Comparison of ENCODE assay signal across 8 cellular contexts in genomic region chr10:102643346-102644065, GRCh38. TPM values are rescaled to one million over a fixed set of nuclear protein-coding genes. Genes with fewer than 3 reads are reported as not detected.
A peak's percentile ranks its signal among the peaks of the same experiment; 100 is the strongest.
DNase-seq lines count a peak whose midpoint lies in the region; ATAC-seq and TF ChIP-seq lines count a peak whose summit lies in the region.

No MANE protein-coding gene starts in this region.

- POLR2A ChIA-PET in activated CD4-positive, alpha-beta T cell treated with anti-CD3 and anti-CD28 coated beads, Interleukin-2, amount 10 ng/mL, durations not matched to agents 7 days and 5 days (lab: Charles Lee), result no interaction called here

- peak; percentile 49 for TF ChIP-seq POLR2A in GM15510 (IDR thresholded peaks at IDR 0.05; ENCODE audit: borderline replicate concordance, extremely low read depth, insufficient read length)

- peaks cover 21% of the 10 kb centered on the region for H3K36me3 Mint-ChIP-seq in activated CD4-positive, alpha-beta T cell treated with anti-CD3 and anti-CD28 coated beads, Interleukin-2, amount 10 ng/mL, durations not matched to agents 7 days and 5 days (ENCODE audit: low read depth)
- H3K36me3 Mint-ChIP-seq in effector memory CD8-positive, alpha-beta T cell (ENCODE audit: insufficient read depth), result peaks cover 38% of the 10 kb centered on the region
- H3K36me3 Mint-ChIP-seq in stimulated activated memory B cell treated with anti-CD40 and anti-IgM and Interleukin-4, amounts not matched to agents 10 μg/mL and 1 μg/mL and 100 μg/mL, for 72 hours, result peaks cover 24% of the 10 kb centered on the region

- DNase-seq in ACHN, result peak; percentile 75
- peak; percentile 72 for DNase-seq in NCI-H2227 (lab: John Stamatoyannopoulos, UW; ENCODE audit: unreplicated experiment)
- peak; percentile 34 for DNase-seq in activated CD4-positive, alpha-beta T cell treated with anti-CD3 and anti-CD28 coated beads, Interleukin-2, amount 10 ng/mL, durations not matched to agents 7 days and 5 days
- DNase-seq in effector memory CD8-positive, alpha-beta T cell, result peak in 2 of 3 experiments; percentile 15
- peak; percentile 79 to 84 for DNase-seq in lung microvascular endothelial cell (ENCODE audit: low read depth in 2 of 2)

- no peak for ATAC-seq in effector memory CD8-positive, alpha-beta T cell (replicated peaks)
- peak; percentile 0 for ATAC-seq in stimulated activated memory B cell treated with anti-CD40 and anti-IgM and Interleukin-4, amounts not matched to agents 10 μg/mL and 1 μg/mL and 100 μg/mL, for 72 hours
- ATAC-seq in HG03039 (IDR thresholded peaks at IDR 0.05; ENCODE audit: unreplicated experiment), result no peak

- H3K9me3 Mint-ChIP-seq in activated CD4-positive, alpha-beta T cell treated with anti-CD3 and anti-CD28 coated beads, Interleukin-2, amount 10 ng/mL, durations not matched to agents 7 days and 5 days, result no peaks in the 10 kb centered on the region
- H3K9me3 Mint-ChIP-seq in effector memory CD8-positive, alpha-beta T cell, result no peaks in the 10 kb centered on the region
- H3K9me3 Mint-ChIP-seq in stimulated activated memory B cell treated with anti-CD40 and anti-IgM and Interleukin-4, amounts not matched to agents 10 μg/mL and 1 μg/mL and 100 μg/mL, for 72 hours, result peaks cover 3% of the 10 kb centered on the region

- peak overlapping the region; percentile 85 for H3K4me3 Mint-ChIP-seq in activated CD4-positive, alpha-beta T cell treated with anti-CD3 and anti-CD28 coated beads, Interleukin-2, amount 10 ng/mL, durations not matched to agents 7 days and 5 days
- peak overlapping the region; percentile 87 to 96 for H3K4me3 Mint-ChIP-seq in effector memory CD8-positive, alpha-beta T cell
- peak overlapping the region; percentile 85 for H3K4me3 Mint-ChIP-seq in stimulated activated memory B cell treated with anti-CD40 and anti-IgM and Interleukin-4, amounts not matched to agents 10 μg/mL and 1 μg/mL and 100 μg/mL, for 72 hours

- no peaks in the 10 kb centered on the region for H3K27me3 Mint-ChIP-seq in activated CD4-positive, alpha-beta T cell treated with anti-CD3 and anti-CD28 coated beads, Interleukin-2, amount 10 ng/mL, durations not matched to agents 7 days and 5 days
- H3K27me3 Mint-ChIP-seq in effector memory CD8-positive, alpha-beta T cell, result no peaks in the 10 kb centered on the region
- H3K27me3 Mint-ChIP-seq in stimulated activated memory B cell treated with anti-CD40 and anti-IgM and Interleukin-4, amounts not matched to agents 10 μg/mL and 1 μg/mL and 100 μg/mL, for 72 hours, result no peaks in the 10 kb centered on the region

- in situ Hi-C loops in ACHN (cut with HindIII; ENCODE audit: low pct_ligation_motif_present, low pct_unique_long_range_greater_than_20kb, low sequenced_read_pairs), result no loop called here

- H3K27ac Mint-ChIP-seq in activated CD4-positive, alpha-beta T cell treated with anti-CD3 and anti-CD28 coated beads, Interleukin-2, amount 10 ng/mL, durations not matched to agents 7 days and 5 days, result peak overlapping the region; percentile 95
- H3K27ac Mint-ChIP-seq in effector memory CD8-positive, alpha-beta T cell, result peak overlapping the region; percentile 91 to 94
- peak overlapping the region; percentile 87 for H3K27ac Mint-ChIP-seq in stimulated activated memory B cell treated with anti-CD40 and anti-IgM and Interleukin-4, amounts not matched to agents 10 μg/mL and 1 μg/mL and 100 μg/mL, for 72 hours

- H3K4me1 Mint-ChIP-seq in activated CD4-positive, alpha-beta T cell treated with anti-CD3 and anti-CD28 coated beads, Interleukin-2, amount 10 ng/mL, durations not matched to agents 7 days and 5 days, result peaks cover 34% of the 10 kb centered on the region
- H3K4me1 Mint-ChIP-seq in effector memory CD8-positive, alpha-beta T cell (ENCODE audit: low read depth in 2 of 2), result peaks cover 32 to 40% of the 10 kb centered on the region in 2 donors
- peaks cover 37% of the 10 kb centered on the region for H3K4me1 Mint-ChIP-seq in stimulated activated memory B cell treated with anti-CD40 and anti-IgM and Interleukin-4, amounts not matched to agents 10 μg/mL and 1 μg/mL and 100 μg/mL, for 72 hours

- CTCF ChIA-PET in activated CD4-positive, alpha-beta T cell treated with anti-CD3 and anti-CD28 coated beads, Interleukin-2, amount 10 ng/mL, durations not matched to agents 7 days and 5 days (lab: Charles Lee), result interaction anchor here (0.6 to 3.7 kb wide), 11 partner anchors 8 to 191 kb away, joined by 3 to 26 read pairs (median 4); partner anchors contain the start of gene C10orf95

RNA-seq across cellular contexts. Expression of gene TRIM8, which starts 0.8 kb away (rescaled TPM):
- 10 to 100 TPM; 40.2 to 42.7 TPM for total RNA-seq in activated CD4-positive, alpha-beta T cell treated with anti-CD3 and anti-CD28 coated beads, Interleukin-2, amount 10 ng/mL, durations not matched to agents 7 days and 5 days
- total RNA-seq in lung microvascular endothelial cell, result 42.7 and 67.5 TPM in 2 replicates

Comparison
In these comparisons a context has a peak if more than half of its experiments do, and no peak if none do; other contexts are left out.
1. DNase-seq: peak in every context shown above with its lines; median percentile 82 in lung microvascular endothelial cell; 75 in ACHN; 72 in NCI-H2227; 34 in activated CD4-positive, alpha-beta T cell treated with anti-CD3 and anti-CD28 coated beads, Interleukin-2, amount 10 ng/mL, durations not matched to agents 7 days and 5 days; 15 in effector memory CD8-positive, alpha-beta T cell.